In genomic region chr2:20726913-20727312, GRCh38 we compare ENCODE assay signal across 7 cellular contexts. TPM values are rescaled to one million over a fixed set of nuclear protein-coding genes. Genes with fewer than 3 reads are reported as not detected.
"Had no signal": no experiment of that assay in that cellular context is flagged by ENCODE, and none has a peak within 500 bp of the region (broad histone marks: within the 10 kb centered on the region; RNA-seq: fewer than 3 reads in every experiment).

No MANE protein-coding gene starts in this region.

- H3K27ac ChIP-seq: HL-60 had no signal

- DNase-seq: IMR-90, KBM-7 had no signal

- H3K4me3 ChIP-seq: K562 had no signal

- FAIRE-seq: HepG2, HTR-8/SVneo had no signal

- ATAC-seq: HepG2, K562 had no signal

RNA-seq across cellular contexts. Expression of gene GDF7, which starts 60.0 kb away (rescaled TPM):
- total RNA-seq: HT-29, K562 had no signal
